In genomic region chr4:56465599-56466295, GRCh38 we compare ENCODE assay signal across 8 cellular contexts. TPM values are rescaled to one million over a fixed set of nuclear protein-coding genes. Genes with fewer than 3 reads are reported as not detected.
DNase-seq lines count a peak whose midpoint lies in the region; ATAC-seq and TF ChIP-seq lines count a peak whose summit lies in the region.

No MANE protein-coding gene starts in this region.

- no peak for ATAC-seq in GM21528 (IDR thresholded peaks at IDR 0.05; ENCODE audit: low FRiP score, unreplicated experiment)

- peaks cover 53% of the 10 kb centered on the region for H3K79me2 ChIP-seq in fibroblast of lung (ENCODE audit: control insufficient read depth, insufficient read depth, low read length)

- H3K4me2 ChIP-seq in fibroblast of lung (ENCODE audit: extremely low read depth, insufficient read depth, low read length): peak overlapping the region; percentile 73

- peaks cover 42% of the 10 kb centered on the region for H3K36me3 ChIP-seq in SK-N-MC (ENCODE audit: insufficient read depth, low read length)
- no peaks in the 10 kb centered on the region for H3K36me3 ChIP-seq in fibroblast of lung (ENCODE audit: control insufficient read depth, insufficient read depth, low read length)
- H3K36me3 ChIP-seq in skeletal muscle tissue (ENCODE audit: control insufficient read depth in 3 of 3, insufficient read depth in 3 of 3, low read length in 3 of 3): peaks cover 0 to 11% (median 7%) of the 10 kb centered on the region in 3 donors

- H3K27me3 ChIP-seq in fibroblast of lung (ENCODE audit: control insufficient read depth, insufficient read depth, low read length) (no peaks in the 10 kb centered on the region), skeletal muscle tissue (ENCODE audit: control insufficient read depth in 3 of 3, insufficient read depth in 3 of 3, low read length in 3 of 3) (no peaks in the 10 kb centered on the region)

- no peak for TF ChIP-seq CTCF in fibroblast of lung (conservative IDR thresholded peaks at IDR 0.05 in 1 of 2, IDR thresholded peaks at IDR 0.05 in 1 of 2; ENCODE audit: low read depth in 1 of 2, low read length in 2 of 2)

- H3K9me3 ChIP-seq in SK-N-MC (ENCODE audit: low read depth, low read length): no peaks in the 10 kb centered on the region
- H3K9me3 ChIP-seq in fibroblast of lung (ENCODE audit: control insufficient read depth, insufficient read depth, low read depth, low read length): no peaks in the 10 kb centered on the region
- H3K9me3 ChIP-seq in skeletal muscle tissue (ENCODE audit: control insufficient read depth in 3 of 3, low read length in 3 of 3): no peaks in the 10 kb centered on the region

- DNase-seq in NCI-H1105 treated with DMSO at 0.1 percent for 48 hours (lab: John Stamatoyannopoulos, UW): peak; percentile 12
- no peak for DNase-seq in NCI-H1105 (lab: John Stamatoyannopoulos, UW)
- no peak for DNase-seq in SK-N-MC (ENCODE audit: low read depth, low spot score)
- DNase-seq in fibroblast of lung (ENCODE audit: low read depth in 2 of 2): peak in 1 of 2 donors; percentile 66
- no peak for DNase-seq in cerebellar cortex (ENCODE audit: low spot score)
- no peak for DNase-seq in activated effector memory CD4-positive, alpha-beta T cell treated with Interleukin-2 at 50 U/mL for 16 hours

- H3K4me3 ChIP-seq in SK-N-MC (peak overlapping the region; percentile 97), fibroblast of lung (replicated peaks in 1 of 4; ENCODE audit: control extremely low read depth in 1 of 4, insufficient read depth in 1 of 4, low read depth in 3 of 4, low read length in 4 of 4) (peak overlapping the region in 3 of 4 experiments; percentile 6 to 98 (median 97)), skeletal muscle tissue (ENCODE audit: low read length in 3 of 3) (peak overlapping the region; percentile 89 to 95 (median 92))

- no peak overlapping the region for H2AFZ ChIP-seq in fibroblast of lung (ENCODE audit: low read length)

- H3K4me1 ChIP-seq in fibroblast of lung (ENCODE audit: control insufficient read depth, extremely low read depth, insufficient read depth, low read length): peaks cover 2% of the 10 kb centered on the region
- H3K4me1 ChIP-seq in skeletal muscle tissue (ENCODE audit: control insufficient read depth in 3 of 3, insufficient read depth in 3 of 3, low read length in 3 of 3): peaks cover 13 to 31% (median 16%) of the 10 kb centered on the region in 3 donors

- H3K9ac ChIP-seq in SK-N-MC (ENCODE audit: insufficient read length) (no peak overlapping the region), fibroblast of lung (ENCODE audit: insufficient read depth, low read length) (no peak overlapping the region), skeletal muscle tissue (ENCODE audit: low read depth in 1 of 3, low read length in 3 of 3) (no peak overlapping the region)

- H3K27ac ChIP-seq in SK-N-MC: peak overlapping the region; percentile 58; the same call in 1 of the 2 replicates
- H3K27ac ChIP-seq in fibroblast of lung (ENCODE audit: insufficient read depth, low read length): peak overlapping the region; percentile 93
- no peak overlapping the region for H3K27ac ChIP-seq in skeletal muscle tissue (ENCODE audit: low read depth, low read length)

- no peaks in the 10 kb centered on the region for H4K20me1 ChIP-seq in fibroblast of lung (ENCODE audit: control insufficient read depth, extremely low read depth, insufficient read depth, low read length)

RNA-seq across cellular contexts. Expression of gene SRP72, which starts 1.7 kb away (rescaled TPM):
- total RNA-seq in fibroblast of lung (72.3 and 76.0 TPM in 2 replicates), skeletal muscle tissue (36.0 TPM)
- polyA plus RNA-seq in fibroblast of lung: 181 and 197 TPM in 2 replicates
- 97.3 and 101 TPM in 2 replicates for polyA plus RNA-seq in fibroblast of lung (2012)
- polyA minus RNA-seq in fibroblast of lung (ENCODE audit: low replicate concordance): 12.8 and 14.5 TPM in 2 replicates

RNA-seq across cellular contexts. Expression of gene PAICS, which starts 29.7 kb away (rescaled TPM):
- total RNA-seq in fibroblast of lung: 18.5 and 24.6 TPM in 2 replicates
- polyA plus RNA-seq in fibroblast of lung: 111 and 155 TPM in 2 replicates
- 74.3 and 113 TPM in 2 replicates for polyA plus RNA-seq in fibroblast of lung (2012)
- 31.2 and 39.9 TPM in 2 replicates for polyA minus RNA-seq in fibroblast of lung (ENCODE audit: low replicate concordance)
- total RNA-seq in skeletal muscle tissue: 7.8 TPM

RNA-seq across cellular contexts. Expression of gene PPAT, which starts 30.3 kb away (rescaled TPM):
- total RNA-seq in fibroblast of lung: 11.8 and 14.9 TPM in 2 replicates
- polyA plus RNA-seq in fibroblast of lung: 8.6 and 10.8 TPM in 2 replicates
- polyA plus RNA-seq in fibroblast of lung (2012): 7.9 and 9.8 TPM in 2 replicates
- 0.27 and 2.8 TPM in 2 replicates for polyA minus RNA-seq in fibroblast of lung (ENCODE audit: low replicate concordance)
- total RNA-seq in skeletal muscle tissue: 9.4 TPM

RNA-seq across cellular contexts. Expression of gene ARL9, which starts 39.8 kb away (rescaled TPM):
- 0.26 and 0.83 TPM in 2 replicates for total RNA-seq in fibroblast of lung
- polyA plus RNA-seq in fibroblast of lung: 0.62 and 1.1 TPM in 2 replicates
- 0.57 and 1.3 TPM in 2 replicates for polyA plus RNA-seq in fibroblast of lung (2012)
- polyA minus RNA-seq in fibroblast of lung (ENCODE audit: low replicate concordance): 2.2 TPM in 1 of 2 replicates, not detected in the other
- total RNA-seq in skeletal muscle tissue: not detected
